Comparison of ENCODE assay signal across 30 cellular contexts in genomic region chr10:20797290-20797689, GRCh38.
"Had no signal": no experiment of that assay in that cellular context is flagged by ENCODE, and none has a peak within 500 bp of the region (broad histone marks: within the 10 kb centered on the region; RNA-seq: fewer than 3 reads in every experiment).

No MANE protein-coding gene starts in this region.

- H2AFZ ChIP-seq: neural progenitor cell, parathyroid adenoma had no signal

- H3K9ac ChIP-seq: neural progenitor cell, parathyroid adenoma had no signal

- H3K4me3 ChIP-seq: neural progenitor cell, ovary, psoas muscle, right atrium auricular region, skin epidermis, smooth muscle cell, spleen, suprapubic skin, testis, tibial artery, transverse colon, upper lobe of right lung, uterus had no signal

- H3K79me2 ChIP-seq: parathyroid adenoma had no signal

- H3K4me2 ChIP-seq: neural progenitor cell, smooth muscle cell had no signal

- DNase-seq: naive thymus-derived CD4-positive, alpha-beta T cell; natural killer cell; occipital lobe; ovary; posterior cingulate gyrus; psoas muscle; retina; spleen; stimulated activated CD4-positive, alpha-beta T cell treated with anti-CD3 and anti-CD28 coated beads, Interleukin-12 subunit alpha, Interleukin-12 subunit beta, amount 100 ng/mL, for 4 hours; stimulated activated CD4-positive, alpha-beta T cell treated with anti-CD3 and anti-CD28 coated beads, Interleukin-1b, Interleukin-23, amount 100 ng/mL, for 48 hours; stimulated activated CD4-positive, alpha-beta T cell treated with anti-CD3 and anti-CD28 coated beads, Interleukin-4, amount 100 ng/mL, for 1 hour; stimulated activated CD4-positive, alpha-beta T cell treated with anti-CD3 and anti-CD28 coated beads, Interleukin-4, amount 100 ng/mL, for 4 hours; stimulated activated CD8-positive, alpha-beta memory T cell treated with anti-CD3 and anti-CD28 coated beads, Interleukin-4, amount 100 ng/mL, for 48 hours; stimulated activated naive CD4-positive, alpha-beta T cell; stimulated activated naive CD8-positive, alpha-beta T cell treated with anti-CD3 and anti-CD28 coated beads, Interleukin-15, amount 100 ng/mL, for 72 hours; stimulated activated naive CD8-positive, alpha-beta T cell treated with anti-CD3 and anti-CD28 coated beads, Interleukin-15, Interleukin-2, amounts not matched to agents 100 U/mL and 50 U/mL, for 24 hours; substantia nigra; testis; tibial artery; transverse colon; upper lobe of right lung; uterus had no signal

- H3K27me3 ChIP-seq: neural progenitor cell, ovary, right atrium auricular region, spleen, suprapubic skin, testis, tibial artery, transverse colon, upper lobe of right lung, uterus had no signal

- H3K9me3 ChIP-seq: ovary, psoas muscle, right atrium auricular region, spleen, suprapubic skin, testis, tibial artery, transverse colon, upper lobe of right lung, uterus had no signal

- H3K36me3 ChIP-seq: neural progenitor cell, ovary, spleen, suprapubic skin, tibial artery, transverse colon, upper lobe of right lung, uterus had no signal

- ATAC-seq: naive thymus-derived CD4-positive, alpha-beta T cell; natural killer cell; psoas muscle; sciatic nerve; stimulated activated memory B cell treated with anti-CD40 and anti-IgM and Interleukin-4, amounts not matched to agents 10 μg/mL and 1 μg/mL and 100 μg/mL, for 72 hours; stimulated activated naive CD8-positive, alpha-beta T cell treated with anti-CD3 and anti-CD28 coated beads, Interleukin-15, amount 100 ng/mL, for 72 hours; stimulated activated naive CD8-positive, alpha-beta T cell treated with anti-CD3 and anti-CD28 coated beads, Interleukin-15, Interleukin-2, amounts not matched to agents 100 U/mL and 50 U/mL, for 24 hours; upper lobe of right lung had no signal

- H3K4me1 ChIP-seq: neural progenitor cell, parathyroid adenoma, psoas muscle, right atrium auricular region, spleen, suprapubic skin, testis, tibial artery, transverse colon, upper lobe of right lung, uterus had no signal

- H3K27ac ChIP-seq: neural progenitor cell, ovary, parathyroid adenoma, psoas muscle, right atrium auricular region, skin epidermis, spleen, suprapubic skin, testis, tibial artery, transverse colon, upper lobe of right lung, uterus had no signal
